8 cellular contexts compared by ENCODE assay signal in genomic region chr7:92135490-92135889, GRCh38. TPM values are rescaled to one million over a fixed set of nuclear protein-coding genes. Genes with fewer than 3 reads are reported as not detected.
DNase-seq lines count a peak whose midpoint lies in the region; ATAC-seq and TF ChIP-seq lines count a peak whose summit lies in the region.

No MANE protein-coding gene starts in this region.

- intact Hi-C loops in activated B cell treated with CpG ODN at 0.5 μM for 24 hours (cut with micrococcal nuclease) = loop anchor here (1.0 to 10.0 kb wide), 3 partner anchors 43 to 1541 kb away; partner anchors contain the start of genes CDK14 and FAM133B

- H4K20me1 ChIP-seq in smooth muscle cell (ENCODE audit: low read depth) = peaks cover 33% of the 10 kb centered on the region

- H3K27ac Mint-ChIP-seq in activated B cell treated with CpG ODN at 0.5 μM for 24 hours = peak overlapping the region; percentile 100

- H3K4me3 Mint-ChIP-seq in activated B cell treated with CpG ODN at 0.5 μM for 24 hours = peak overlapping the region; percentile 99

- H3K4me1 Mint-ChIP-seq in activated B cell treated with CpG ODN at 0.5 μM for 24 hours = peaks cover 42% of the 10 kb centered on the region

- H3K4me1 ChIP-seq in gastroesophageal sphincter (peaks cover 0 to 30% (median 0%) of the 10 kb centered on the region in 3 donors), smooth muscle cell (ENCODE audit: low read depth) (peaks cover 18% of the 10 kb centered on the region)

- TF ChIP-seq CTCF in activated B cell treated with CpG ODN at 0.5 μM for 24 hours (IDR thresholded peaks at IDR 0.05) = no peak
- TF ChIP-seq CTCF in gastroesophageal sphincter (IDR thresholded peaks at IDR 0.05) = no peak
- no peak for TF ChIP-seq CTCF in smooth muscle cell (IDR thresholded peaks at IDR 0.05; ENCODE audit: borderline replicate concordance, insufficient read depth, poor library complexity, severe bottlenecking)

- H3K9me3 ChIP-seq in gastroesophageal sphincter (no peaks in the 10 kb centered on the region), smooth muscle cell (replicated peaks; ENCODE audit: low read depth) (no peaks in the 10 kb centered on the region)

- peak overlapping the region; percentile 98 for H2AFZ ChIP-seq in smooth muscle cell (ENCODE audit: low read depth)

- TF ChIP-seq POLR2A in gastroesophageal sphincter (IDR thresholded peaks at IDR 0.05) = no peak

- peaks cover 18% of the 10 kb centered on the region for H3F3A ChIP-seq in smooth muscle cell (ENCODE audit: low read depth)

- peak overlapping the region; percentile 99 for H3K9ac ChIP-seq in smooth muscle cell (ENCODE audit: low read depth)

- H3K79me2 ChIP-seq in smooth muscle cell (ENCODE audit: low read depth) = peaks cover 37% of the 10 kb centered on the region

- H3K4me2 ChIP-seq in smooth muscle cell = peak overlapping the region; percentile 96

- 57 to 61% methylated on average over 7 of the region's 7 CpGs for WGBS in gastroesophageal sphincter (ENCODE audit: low coverage in 1 of 2), 2 donors
- 12% methylated on average over 7 of the region's 7 CpGs for WGBS in smooth muscle cell (ENCODE audit: low lambda C conversion rate)

- peaks cover 0 to 7% of the 10 kb centered on the region in 2 donors for H3K36me3 ChIP-seq in gastroesophageal sphincter
- H3K36me3 ChIP-seq in smooth muscle cell (ENCODE audit: low read depth) = peaks cover 3% of the 10 kb centered on the region

- ATAC-seq in activated B cell treated with CpG ODN at 0.5 μM for 24 hours (ENCODE audit: low read depth) (no peak), gastroesophageal sphincter (no peak), GM21515 (IDR thresholded peaks at IDR 0.05; ENCODE audit: unreplicated experiment) (no peak)

- H3K36me3 Mint-ChIP-seq in activated B cell treated with CpG ODN at 0.5 μM for 24 hours (ENCODE audit: low read depth) = peaks cover 26% of the 10 kb centered on the region

- no peaks in the 10 kb centered on the region for H3K27me3 Mint-ChIP-seq in activated B cell treated with CpG ODN at 0.5 μM for 24 hours

- no peaks in the 10 kb centered on the region for H3K9me3 Mint-ChIP-seq in activated B cell treated with CpG ODN at 0.5 μM for 24 hours

- H3K27ac ChIP-seq in gastroesophageal sphincter (peak overlapping the region; percentile 84 to 97 (median 96)), smooth muscle cell (ENCODE audit: low read depth) (peak overlapping the region; percentile 99)

- DNase-seq in DMS153 (lab: John Stamatoyannopoulos, UW) (peak; percentile 4), DMS153 treated with DMSO at 0.1 percent for 48 hours (lab: John Stamatoyannopoulos, UW; ENCODE audit: unreplicated experiment) (no peak), activated B cell treated with CpG ODN at 0.5 μM for 24 hours (no peak), smooth muscle cell (lab: John Stamatoyannopoulos, UW; ENCODE audit: unreplicated experiment) (no peak), HT-29 (ENCODE audit: low spot score) (no peak), GOT3 (lab: John Stamatoyannopoulos, UW) (no peak)

- H3K4me3 ChIP-seq in gastroesophageal sphincter (peak overlapping the region; percentile 85 to 92), smooth muscle cell (peak overlapping the region; percentile 89)

- no peaks in the 10 kb centered on the region for H3K27me3 ChIP-seq in gastroesophageal sphincter
- no peaks in the 10 kb centered on the region for H3K27me3 ChIP-seq in smooth muscle cell (ENCODE audit: low read depth)

- CTCF ChIA-PET in activated B cell treated with CpG ODN at 0.5 μM for 24 hours (lab: Charles Lee) = no interaction called here

- POLR2A ChIA-PET in activated B cell treated with CpG ODN at 0.5 μM for 24 hours (lab: Charles Lee) = interaction anchor here (1.5 to 2.2 kb wide), 4 partner anchors 110 to 982 kb away, joined by 4 to 22 read pairs (median 13); partner anchors contain the start of genes ANKIB1, GATAD1, KRIT1 and PEX1

- TF ChIP-seq EP300 in gastroesophageal sphincter (IDR thresholded peaks at IDR 0.05) = no peak

RNA-seq across cellular contexts. Expression of gene CYP51A1, which starts 1.2 kb away (rescaled TPM):
- total RNA-seq in activated B cell treated with CpG ODN at 0.5 μM for 24 hours (90.9 and 92.8 TPM in 2 replicates), gastroesophageal sphincter (10 to 100 TPM; 27.7 to 48.3 (median 37.9) TPM), smooth muscle cell (104 and 127 TPM in 2 replicates)
- 51.6 and 87.9 TPM in 2 replicates for polyA plus RNA-seq in smooth muscle cell
- 74.3 and 75.1 TPM in 2 replicates for total RNA-seq in HT-29 (2014; rRNA removed; shearing (Covaris generic))

RNA-seq across cellular contexts. Expression of gene LRRD1, which starts 43.5 kb away (rescaled TPM):
- total RNA-seq in activated B cell treated with CpG ODN at 0.5 μM for 24 hours (not detected in 2 replicates), gastroesophageal sphincter (under 1 TPM in 2 of 4 donors, not detected in 2; 0.13 to 0.23 TPM), smooth muscle cell (0.09 TPM in 2 replicates)
- polyA plus RNA-seq in smooth muscle cell = not detected in 2 replicates
- total RNA-seq in HT-29 (2014; rRNA removed; shearing (Covaris generic)) = not detected in 2 replicates
